12 cellular contexts compared by ENCODE assay signal in the genomic region with DNA sequence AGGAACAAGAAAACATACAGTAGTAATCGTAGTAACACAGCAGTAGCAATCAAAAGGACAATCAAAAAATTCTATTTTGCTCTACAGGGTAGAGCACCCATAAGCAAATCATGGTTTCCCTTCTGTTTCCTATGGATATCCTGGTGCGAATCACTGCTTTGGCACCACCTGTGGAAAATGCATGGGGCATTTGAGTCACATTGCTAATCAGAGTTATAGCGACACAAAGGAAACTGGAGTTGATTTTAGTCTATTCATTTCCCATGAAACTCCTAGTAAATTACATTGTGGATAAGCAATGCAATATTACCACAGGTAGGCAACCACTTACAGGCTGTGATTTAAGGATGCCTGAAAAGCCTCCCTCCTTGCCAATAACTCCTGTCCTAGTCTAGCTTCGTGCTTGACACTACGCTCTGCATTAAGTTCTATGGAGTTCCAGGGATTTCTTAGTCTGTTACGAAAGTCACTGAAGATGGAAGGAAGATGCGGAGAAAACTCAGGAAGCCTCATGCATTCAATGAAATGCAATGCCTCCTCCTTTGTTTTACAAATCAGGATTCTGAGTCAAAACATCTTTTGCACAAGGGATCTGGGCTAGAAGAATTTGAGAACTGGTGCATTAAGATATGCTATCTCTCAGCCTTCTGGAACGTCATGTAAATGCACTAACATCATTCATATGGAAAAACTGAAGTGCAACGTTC.
"Had no signal": no experiment of that assay in that cellular context is flagged by ENCODE, and none has a peak within 500 bp of the region (broad histone marks: within the 10 kb centered on the region; RNA-seq: fewer than 3 reads in every experiment).

No MANE protein-coding gene starts in this region.

- H3K9me3 Mint-ChIP-seq: activated CD4-positive, alpha-beta T cell treated with anti-CD3 and anti-CD28 coated beads, Interleukin-2, amount 10 ng/mL, durations not matched to agents 24 days and 14 days; activated naive CD4-positive, alpha-beta T cell treated with anti-CD3 and anti-CD28 coated beads for 36 hours; activated T-helper 1 cell treated with anti-CD3 and anti-CD28 coated beads, Interleukin-12 subunit alpha, Interleukin-12 subunit beta, Interleukin-2, Interleukin-4 antibody, amounts not matched to agents 30 ng/mL and 10 ng/mL and 1 ng/mL, durations not matched to agents 14 hours and 24 hours and 36 hours; central memory CD8-positive, alpha-beta T cell; effector memory CD8-positive, alpha-beta T cell had no signal

- DNase-seq: activated CD4-positive, alpha-beta T cell treated with anti-CD3 and anti-CD28 coated beads, Interleukin-2, amount 10 ng/mL, durations not matched to agents 24 days and 14 days; activated naive CD4-positive, alpha-beta T cell treated with anti-CD3 and anti-CD28 coated beads for 36 hours; cortex of kidney; effector memory CD8-positive, alpha-beta T cell; left ventricle myocardium superior; ovary; T-helper 1 cell; uterus; WERI-Rb-1 had no signal

- H3K27ac Mint-ChIP-seq: activated CD4-positive, alpha-beta T cell treated with anti-CD3 and anti-CD28 coated beads, Interleukin-2, amount 10 ng/mL, durations not matched to agents 24 days and 14 days; activated naive CD4-positive, alpha-beta T cell treated with anti-CD3 and anti-CD28 coated beads for 36 hours; activated T-helper 1 cell treated with anti-CD3 and anti-CD28 coated beads, Interleukin-12 subunit alpha, Interleukin-12 subunit beta, Interleukin-2, Interleukin-4 antibody, amounts not matched to agents 30 ng/mL and 10 ng/mL and 1 ng/mL, durations not matched to agents 14 hours and 24 hours and 36 hours; effector memory CD8-positive, alpha-beta T cell had no signal

- H3K27me3 ChIP-seq: ovary, uterus had no signal

- H3K4me1 Mint-ChIP-seq: activated CD4-positive, alpha-beta T cell treated with anti-CD3 and anti-CD28 coated beads, Interleukin-2, amount 10 ng/mL, durations not matched to agents 24 days and 14 days; central memory CD8-positive, alpha-beta T cell had no signal

- H3K4me3 ChIP-seq: ovary, skin epidermis, uterus had no signal

- H3K9me3 ChIP-seq: ovary, uterus had no signal

- ATAC-seq: effector memory CD8-positive, alpha-beta T cell; left ventricle myocardium superior had no signal

- H3K4me3 Mint-ChIP-seq: activated CD4-positive, alpha-beta T cell treated with anti-CD3 and anti-CD28 coated beads, Interleukin-2, amount 10 ng/mL, durations not matched to agents 24 days and 14 days; activated naive CD4-positive, alpha-beta T cell treated with anti-CD3 and anti-CD28 coated beads for 36 hours; activated T-helper 1 cell treated with anti-CD3 and anti-CD28 coated beads, Interleukin-12 subunit alpha, Interleukin-12 subunit beta, Interleukin-2, Interleukin-4 antibody, amounts not matched to agents 30 ng/mL and 10 ng/mL and 1 ng/mL, durations not matched to agents 14 hours and 24 hours and 36 hours; central memory CD8-positive, alpha-beta T cell; effector memory CD8-positive, alpha-beta T cell had no signal

- H3K4me1 ChIP-seq: uterus had no signal

- H3K36me3 ChIP-seq: ovary, uterus, WERI-Rb-1 had no signal

- H3K27ac ChIP-seq: ovary, uterus, WERI-Rb-1 had no signal
